Comparison of ENCODE assay signal across 25 cellular contexts in genomic region chr11:14259186-14259784, GRCh38.
DNase-seq lines count a peak whose midpoint lies in the region; ATAC-seq and TF ChIP-seq lines count a peak whose summit lies in the region.
"Had no signal": no experiment of that assay in that cellular context is flagged by ENCODE, and none has a peak within 500 bp of the region (broad histone marks: within the 10 kb centered on the region; RNA-seq: fewer than 3 reads in every experiment).

No MANE protein-coding gene starts in this region.

- TF ChIP-seq CTCF in 22Rv1 (IDR thresholded peaks at IDR 0.05) (peak; percentile 46), GM23338 (conservative IDR thresholded peaks at IDR 0.05; ENCODE audit: low read depth in 2 of 2) (peak; percentile 30 to 53; a peak in 3 of 4 replicates), colonic mucosa (IDR thresholded peaks at IDR 0.05) (no peak)

- no peaks in the 10 kb centered on the region for H3K27me3 ChIP-seq in GM23338 (ENCODE audit: insufficient read depth)
- H3K27me3 ChIP-seq in colonic mucosa: no peaks in the 10 kb centered on the region
- H3K27me3 ChIP-seq: BLaER1, pancreas, right atrium auricular region had no signal

- H3K27ac ChIP-seq in 22Rv1 (no peak overlapping the region), GM23338 (ENCODE audit: low read depth) (no peak overlapping the region), colonic mucosa (peak overlapping the region; percentile 49)
- H3K27ac ChIP-seq: BLaER1, epithelial cell of prostate, pancreas, right atrium auricular region had no signal

- peaks cover 18% of the 10 kb centered on the region for H3K9me2 ChIP-seq in GM23338 (ENCODE audit: insufficient read depth)

- H3K27ac Mint-ChIP-seq in GM23338: no peak overlapping the region
- H3K27ac Mint-ChIP-seq: activated CD4-positive, alpha-beta memory T cell treated with anti-CD3 and anti-CD28 coated beads for 36 hours; activated T-helper 17 cell treated with anti-CD3 and anti-CD28 coated beads, Interleukin-2, amount 50 U/mL, for 72 hours had no signal

- H3K36me3 ChIP-seq in GM23338 (ENCODE audit: insufficient read depth): no peaks in the 10 kb centered on the region; the same call in 1 of the 2 replicates
- no peaks in the 10 kb centered on the region for H3K36me3 ChIP-seq in colonic mucosa
- H3K36me3 ChIP-seq: BLaER1, pancreas, right atrium auricular region had no signal

- H3K4me3 ChIP-seq in GM23338 (no peak overlapping the region), colonic mucosa (no peak overlapping the region)
- H3K4me3 ChIP-seq: BLaER1, pancreas, right atrium auricular region had no signal

- H3F3A ChIP-seq in GM23338 (replicated peaks; ENCODE audit: low read depth): peaks cover 6% of the 10 kb centered on the region; the same call in 1 of the 2 replicates

- H3K9me3 Mint-ChIP-seq in GM23338: peaks cover 19% of the 10 kb centered on the region
- H3K9me3 Mint-ChIP-seq: activated CD4-positive, alpha-beta memory T cell treated with anti-CD3 and anti-CD28 coated beads for 36 hours; activated T-helper 17 cell treated with anti-CD3 and anti-CD28 coated beads, Interleukin-2, amount 50 U/mL, for 72 hours had no signal

- ATAC-seq in GM23338: peak; percentile 39
- ATAC-seq: activated T-helper 17 cell treated with anti-CD3 and anti-CD28 coated beads, Interleukin-2, amount 50 U/mL, for 72 hours had no signal

- H3K4me3 Mint-ChIP-seq in GM23338: no peak overlapping the region
- H3K4me3 Mint-ChIP-seq: activated CD4-positive, alpha-beta memory T cell treated with anti-CD3 and anti-CD28 coated beads for 36 hours; activated T-helper 17 cell treated with anti-CD3 and anti-CD28 coated beads, Interleukin-2, amount 50 U/mL, for 72 hours had no signal

- H3K79me2 ChIP-seq in GM23338 (replicated peaks; ENCODE audit: insufficient read depth): no peaks in the 10 kb centered on the region

- intact Hi-C loops in colonic mucosa (cut with DNase I): no loop called here

- no peak overlapping the region for H3K4me2 ChIP-seq in GM23338
- H3K4me2 ChIP-seq: BLaER1 had no signal

- H3K36me3 Mint-ChIP-seq in GM23338 (ENCODE audit: low read depth): peaks cover 18% of the 10 kb centered on the region

- peaks cover 5% of the 10 kb centered on the region; the same call in 1 of the 2 replicates for H4K20me1 ChIP-seq in GM23338 (replicated peaks; ENCODE audit: insufficient read depth)
- H4K20me1 ChIP-seq: BLaER1 had no signal

- no peak overlapping the region for H3K9ac ChIP-seq in colonic mucosa (ENCODE audit: low read depth in 2 of 2, low read length in 2 of 2)
- H3K9ac ChIP-seq: BLaER1 had no signal

- H3K9me3 ChIP-seq in colonic mucosa: no peaks in the 10 kb centered on the region
- H3K9me3 ChIP-seq: BLaER1, pancreas, right atrium auricular region had no signal

- H3K4me1 Mint-ChIP-seq in GM23338: no peaks in the 10 kb centered on the region
- H3K4me1 Mint-ChIP-seq: activated T-helper 17 cell treated with anti-CD3 and anti-CD28 coated beads, Interleukin-2, amount 50 U/mL, for 72 hours had no signal

- in situ Hi-C loops in ACHN (cut with HindIII; ENCODE audit: low pct_ligation_motif_present, low pct_unique_long_range_greater_than_20kb, low sequenced_read_pairs): no loop called here

- H2AFZ ChIP-seq in GM23338: no peak overlapping the region

- peak; percentile 35 for DNase-seq in GM23338 (ENCODE audit: low spot score)
- no peak for DNase-seq in colonic mucosa
- peak; percentile 50 for DNase-seq in islet precursor cell
- no peak for DNase-seq in NCI-H2029 (lab: John Stamatoyannopoulos, UW)
- no peak for DNase-seq in central memory CD4-positive, alpha-beta T cell
- no peak for DNase-seq in ACHN
- no peak for DNase-seq in iPS-NIHi7 (ENCODE audit: extremely low spot score)
- DNase-seq: activated CD4-positive, alpha-beta memory T cell treated with anti-CD3 and anti-CD28 coated beads for 36 hours; activated CD4-positive, CD25-positive, alpha-beta regulatory T cell; activated naive CD4-positive, alpha-beta T cell treated with anti-CD3 and anti-CD28 coated beads, Interleukin-2, amount 50 U/mL, for 16 hours; caudate nucleus; COR-L47; Karpas-422; left cardiac atrium; mammary epithelial cell; NCI-H1436 treated with DMSO at 0.1 percent for 48 hours; NCI-H510A treated with DMSO at 0.1 percent for 48 hours; SIG-M5; stimulated activated CD4-positive, alpha-beta T cell treated with anti-CD3 and anti-CD28 coated beads, Interleukin-2, amount 100 ng/mL, for 24 hours had no signal

- H3K4me1 ChIP-seq in GM23338 (ENCODE audit: insufficient read depth): no peaks in the 10 kb centered on the region
- H3K4me1 ChIP-seq in colonic mucosa: peaks cover 6% of the 10 kb centered on the region
- H3K4me1 ChIP-seq: BLaER1, pancreas, right atrium auricular region had no signal

- H3K27me3 Mint-ChIP-seq in GM23338 (ENCODE audit: insufficient read depth, low read depth, poor library complexity): peaks cover 26% of the 10 kb centered on the region
- H3K27me3 Mint-ChIP-seq: activated CD4-positive, alpha-beta memory T cell treated with anti-CD3 and anti-CD28 coated beads for 36 hours; activated T-helper 17 cell treated with anti-CD3 and anti-CD28 coated beads, Interleukin-2, amount 50 U/mL, for 72 hours had no signal

TF ChIP-seq in GM23338, 12 proteins besides CTCF, POLR2A, EP300 and RAD21 (continues in another document):
- TF ChIP-seq ZNF462 (CRISPR knock-in tag; IDR thresholded peaks at IDR 0.05) (no peak), ZNF331 (CRISPR knock-in tag; IDR thresholded peaks at IDR 0.05; ENCODE audit: low read depth) (no peak), EZH2phosphoT487 (IDR thresholded peaks at IDR 0.05; ENCODE audit: unreplicated experiment) (no peak)

Comparison
In these comparisons a context has a peak if more than half of its experiments do, and no peak if none do; other contexts are left out.
1. DNase-seq: peak in GM23338 (single experiment) and islet precursor cell (single experiment); none in colonic mucosa (single experiment), NCI-H2029 (single experiment), central memory CD4-positive, alpha-beta T cell (single experiment), ACHN (single experiment) and iPS-NIHi7 (single experiment).